In the genomic region with DNA sequence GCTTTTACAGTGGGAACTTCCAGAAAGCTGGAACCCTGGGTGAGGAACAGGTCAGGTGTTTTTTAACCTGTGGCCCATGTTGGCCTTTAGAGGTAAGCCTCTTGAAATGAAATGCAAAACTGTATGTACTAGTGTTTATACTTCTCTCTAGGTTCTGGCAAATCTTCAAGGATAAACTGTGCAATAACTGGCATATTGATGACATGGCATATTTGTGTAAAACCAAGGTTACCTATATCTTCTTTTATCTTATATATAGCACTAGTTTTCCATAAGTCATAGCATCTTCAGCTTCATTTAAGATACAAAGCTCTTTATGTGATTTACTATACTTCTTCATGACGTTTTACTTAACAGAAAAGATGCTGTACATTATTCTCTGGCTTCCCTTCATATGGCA, we compare ENCODE assay signal across 17 cellular contexts. TPM values are rescaled to one million over a fixed set of nuclear protein-coding genes. Genes with fewer than 3 reads are reported as not detected.
DNase-seq lines count a peak whose midpoint lies in the region; ATAC-seq, FAIRE-seq and TF ChIP-seq lines count a peak whose summit lies in the region.
"Had no signal": no experiment of that assay in that cellular context is flagged by ENCODE, and none has a peak within 500 bp of the region (broad histone marks: within the 10 kb centered on the region; RNA-seq: fewer than 3 reads in every experiment).

No MANE protein-coding gene starts in this region.

- no peaks in the 10 kb centered on the region for H3K4me1 ChIP-seq in A549
- H3K4me1 ChIP-seq: HAP-1 had no signal

- TF ChIP-seq POLR2A in A549 (IDR thresholded peaks at IDR 0.05; ENCODE audit: low read length) (no peak), GM12892 (IDR thresholded peaks at IDR 0.05; ENCODE audit: low read depth, low read length) (no peak)

- CTCF ChIA-PET in A549 (lab: Yijun Ruan, JAX) (interaction anchor here (1.1 to 4.8 kb wide), 4 partner anchors 9 to 333 kb away, joined by 3 to 24 read pairs (median 4); no protein-coding TSS in a partner anchor), activated B cell treated with CpG ODN at 0.5 μM for 24 hours (lab: Charles Lee) (no interaction called here)

- intact Hi-C loops in activated B cell treated with CpG ODN at 0.5 μM for 24 hours (cut with micrococcal nuclease): no loop called here

- TF ChIP-seq RAD21 in A549 (conservative IDR thresholded peaks at IDR 0.05 in 1 of 2, IDR thresholded peaks at IDR 0.05 in 1 of 2): no peak

- H3K27me3 Mint-ChIP-seq in activated B cell treated with CpG ODN at 0.5 μM for 24 hours: no peaks in the 10 kb centered on the region
- no peaks in the 10 kb centered on the region for H3K27me3 Mint-ChIP-seq in stimulated activated memory B cell treated with anti-CD40 and anti-IgM and Interleukin-4, amounts not matched to agents 10 μg/mL and 1 μg/mL and 100 μg/mL, for 72 hours
- H3K27me3 Mint-ChIP-seq: CD4-positive, alpha-beta memory T cell had no signal

- DNase-seq in A549 (ENCODE audit: low read depth in 1 of 2, low spot score in 1 of 2) (no peak), GM12892 (ENCODE audit: insufficient read length) (no peak), activated B cell treated with CpG ODN at 0.5 μM for 24 hours (no peak)
- DNase-seq: AML-193; CD4-positive, alpha-beta memory T cell; DMS153; DMS79; GDM1 had no signal

- H3K9me3 ChIP-seq in A549: no peaks in the 10 kb centered on the region
- H3K9me3 ChIP-seq: BLaER1, HAP-1 had no signal

- no peak for TF ChIP-seq EP300 in A549 (IDR thresholded peaks at IDR 0.05)

- peaks cover 33% of the 10 kb centered on the region for H3K4me1 Mint-ChIP-seq in activated B cell treated with CpG ODN at 0.5 μM for 24 hours
- H3K4me1 Mint-ChIP-seq in stimulated activated memory B cell treated with anti-CD40 and anti-IgM and Interleukin-4, amounts not matched to agents 10 μg/mL and 1 μg/mL and 100 μg/mL, for 72 hours: peaks cover 10% of the 10 kb centered on the region
- H3K4me1 Mint-ChIP-seq: CD14-positive monocyte had no signal

- H3K4me2 ChIP-seq in A549: no peak overlapping the region
- H3K4me2 ChIP-seq: BLaER1, KMS-11 had no signal

- H3K36me3 Mint-ChIP-seq in activated B cell treated with CpG ODN at 0.5 μM for 24 hours (ENCODE audit: low read depth): peaks cover 78% of the 10 kb centered on the region
- peaks cover 56% of the 10 kb centered on the region for H3K36me3 Mint-ChIP-seq in stimulated activated memory B cell treated with anti-CD40 and anti-IgM and Interleukin-4, amounts not matched to agents 10 μg/mL and 1 μg/mL and 100 μg/mL, for 72 hours

- H3K4me3 Mint-ChIP-seq in activated B cell treated with CpG ODN at 0.5 μM for 24 hours: no peak overlapping the region
- H3K4me3 Mint-ChIP-seq in stimulated activated memory B cell treated with anti-CD40 and anti-IgM and Interleukin-4, amounts not matched to agents 10 μg/mL and 1 μg/mL and 100 μg/mL, for 72 hours: no peak overlapping the region
- H3K4me3 Mint-ChIP-seq: CD14-positive monocyte; CD4-positive, alpha-beta memory T cell had no signal

- POLR2A ChIA-PET in A549 (lab: Yijun Ruan, JAX) (no interaction called here), activated B cell treated with CpG ODN at 0.5 μM for 24 hours (lab: Charles Lee) (no interaction called here)

- ATAC-seq in A549 (no peak), activated B cell treated with CpG ODN at 0.5 μM for 24 hours (ENCODE audit: low read depth) (no peak), HG03108 (IDR thresholded peaks at IDR 0.05; ENCODE audit: unreplicated experiment) (no peak), HG02973 (IDR thresholded peaks at IDR 0.05; ENCODE audit: unreplicated experiment) (no peak), HG02678 (IDR thresholded peaks at IDR 0.05; ENCODE audit: unreplicated experiment) (no peak)
- ATAC-seq in stimulated activated memory B cell treated with anti-CD40 and anti-IgM and Interleukin-4, amounts not matched to agents 10 μg/mL and 1 μg/mL and 100 μg/mL, for 72 hours: no peak

- FAIRE-seq in A549 (lab: Jason Lieb, UNC): no peak
- peak; percentile 17 for FAIRE-seq in GM12892 (lab: Jason Lieb, UNC)
- FAIRE-seq: HTR-8/SVneo had no signal

- H3K27ac Mint-ChIP-seq in activated B cell treated with CpG ODN at 0.5 μM for 24 hours: peak overlapping the region; percentile 30
- H3K27ac Mint-ChIP-seq in stimulated activated memory B cell treated with anti-CD40 and anti-IgM and Interleukin-4, amounts not matched to agents 10 μg/mL and 1 μg/mL and 100 μg/mL, for 72 hours: peak overlapping the region; percentile 27

- H3K9me3 Mint-ChIP-seq in activated B cell treated with CpG ODN at 0.5 μM for 24 hours: no peaks in the 10 kb centered on the region
- H3K9me3 Mint-ChIP-seq in stimulated activated memory B cell treated with anti-CD40 and anti-IgM and Interleukin-4, amounts not matched to agents 10 μg/mL and 1 μg/mL and 100 μg/mL, for 72 hours: no peaks in the 10 kb centered on the region
- H3K9me3 Mint-ChIP-seq: CD14-positive monocyte; CD4-positive, alpha-beta memory T cell had no signal

- no peak overlapping the region for H3K4me3 ChIP-seq in A549
- H3K4me3 ChIP-seq: BLaER1, HAP-1 had no signal

- no peak overlapping the region for H3K27ac ChIP-seq in A549
- H3K27ac ChIP-seq: KMS-11 had no signal

- 32% methylated on average over 1 of the region's 1 CpG for WGBS in A549 (ENCODE audit: missing lambda C conversion rate)

- TF ChIP-seq CTCF in A549 (IDR thresholded peaks at IDR 0.05) (no peak), activated B cell treated with CpG ODN at 0.5 μM for 24 hours (IDR thresholded peaks at IDR 0.05) (no peak)

TF ChIP-seq in A549, 52 proteins besides CTCF, POLR2A, EP300 and RAD21:
- TF ChIP-seq MAFK (IDR thresholded peaks at IDR 0.05; ENCODE audit: partially characterized antibody): peak; percentile 93
- TF ChIP-seq HOXB5 (CRISPR knock-in tag; IDR thresholded peaks at IDR 0.05): no peak
- no peak for TF ChIP-seq NPAS2 (CRISPR knock-in tag; IDR thresholded peaks at IDR 0.05; ENCODE audit: borderline replicate concordance)

RNA-seq across cellular contexts. Expression of a gene that starts 7.4 kb away (rescaled TPM):
- 244 and 328 TPM in 2 replicates for polyA plus RNA-seq in A549 (2011; rRNA removed)
- 43.6 and 46.2 TPM in 2 replicates for polyA plus RNA-seq in A549 (2012; cell fraction: cytosol; rRNA removed)
- 37.9 and 80.8 TPM in 2 replicates for polyA plus RNA-seq in A549 (2012; cell fraction: nucleus; rRNA removed)
- 120 to 133 TPM (median 121 TPM) in 3 replicates for polyA plus RNA-seq in A549 (2017; fragmentation: RNase III; extraction: RNeasy Plus Mini Kit Qiagen cat#74134 plus additional on column Dnase treatment)
- 283 and 306 TPM in 2 replicates for polyA minus RNA-seq in A549 (2011; rRNA and poly(A)+ RNA removed)
- polyA plus RNA-seq in GM12892 (2012; ENCODE audit: missing spikeins): 87.3 TPM
- 176 and 205 TPM in 2 replicates for total RNA-seq in activated B cell treated with CpG ODN at 0.5 μM for 24 hours

RNA-seq across cellular contexts. Expression of a gene that starts 24.2 kb away (rescaled TPM):
- polyA plus RNA-seq in A549 (2011; rRNA removed) (30.2 and 47.2 TPM in 2 replicates), A549 (2017; fragmentation: RNase III; extraction: RNeasy Plus Mini Kit Qiagen cat#74134 plus additional on column Dnase treatment) (24.4 to 28.5 TPM (median 26.7 TPM) in 3 replicates)
- 6.5 and 6.7 TPM in 2 replicates for polyA plus RNA-seq in A549 (2012; cell fraction: cytosol; rRNA removed)
- 6.6 and 8.4 TPM in 2 replicates for polyA plus RNA-seq in A549 (2012; cell fraction: nucleus; rRNA removed)
- 21.4 and 27.7 TPM in 2 replicates for polyA minus RNA-seq in A549 (2011; rRNA and poly(A)+ RNA removed)
- polyA plus RNA-seq in GM12892 (2012; ENCODE audit: missing spikeins): 36.9 TPM
- total RNA-seq in activated B cell treated with CpG ODN at 0.5 μM for 24 hours: 67.0 and 78.4 TPM in 2 replicates

RNA-seq across cellular contexts. Expression of a gene that starts 24.8 kb away (rescaled TPM):
- polyA plus RNA-seq in A549 (2011; rRNA removed) (13.4 and 15.5 TPM in 2 replicates), A549 (2017; fragmentation: RNase III; extraction: RNeasy Plus Mini Kit Qiagen cat#74134 plus additional on column Dnase treatment) (5.5 to 7.2 TPM (median 7.2 TPM) in 3 replicates)
- 2.8 and 3.4 TPM in 2 replicates for polyA plus RNA-seq in A549 (2012; cell fraction: cytosol; rRNA removed)
- 3.5 and 3.9 TPM in 2 replicates for polyA plus RNA-seq in A549 (2012; cell fraction: nucleus; rRNA removed)
- polyA minus RNA-seq in A549 (2011; rRNA and poly(A)+ RNA removed): 2.9 and 3.8 TPM in 2 replicates
- polyA plus RNA-seq in GM12892 (2012; ENCODE audit: missing spikeins): 14.2 TPM
- 5.7 and 5.9 TPM in 2 replicates for total RNA-seq in activated B cell treated with CpG ODN at 0.5 μM for 24 hours
